15 cellular contexts compared by ENCODE assay signal in genomic region chr22:32255726-32256125, GRCh38. TPM values are rescaled to one million over a fixed set of nuclear protein-coding genes. Genes with fewer than 3 reads are reported as not detected.
DNase-seq lines count a peak whose midpoint lies in the region; ATAC-seq and TF ChIP-seq lines count a peak whose summit lies in the region.
"Had no signal": no experiment of that assay in that cellular context is flagged by ENCODE, and none has a peak within 500 bp of the region (broad histone marks: within the 10 kb centered on the region; RNA-seq: fewer than 3 reads in every experiment).

No MANE protein-coding gene starts in this region.

- no peaks in the 10 kb centered on the region for H4K20me1 ChIP-seq in DND-41 (ENCODE audit: insufficient read depth, low read length)

- intact Hi-C loops in right cardiac atrium (cut with DNase I): no loop called here

- DNase-seq in DND-41 (peak; percentile 9), kidney tubule cell (ENCODE audit: low spot score) (peak; percentile 36), medulla oblongata (ENCODE audit: extremely low spot score) (no peak), right cardiac atrium (no peak)
- DNase-seq in Jurkat, Clone E6-1 (ENCODE audit: low read depth, low spot score): peak; percentile 58
- DNase-seq: Caco-2, GM23248, KBM-7, NCI-H1092 treated with DMSO at 0.1 percent for 48 hours, NCI-H1694, NCI-H524 had no signal

- H3K36me3 Mint-ChIP-seq in activated T-helper 17 cell treated with anti-CD3 and anti-CD28 coated beads, Interleukin-2, amount 50 U/mL, for 72 hours (ENCODE audit: low read depth): no peaks in the 10 kb centered on the region

- WGBS in right cardiac atrium: 82% methylated on average over 3 of the region's 3 CpGs

- no peaks in the 10 kb centered on the region for H3K79me2 ChIP-seq in DND-41 (ENCODE audit: insufficient read depth, low read length)

- H3K27ac Mint-ChIP-seq in activated T-helper 17 cell treated with anti-CD3 and anti-CD28 coated beads, Interleukin-2, amount 50 U/mL, for 72 hours: no peak overlapping the region

- no peak for TF ChIP-seq CTCF in DND-41 (IDR thresholded peaks at IDR 0.05; ENCODE audit: borderline replicate concordance, extremely low read depth, low read length, poor library complexity, severe bottlenecking)

- H3K4me1 ChIP-seq in DND-41 (ENCODE audit: insufficient read depth, low read length): no peaks in the 10 kb centered on the region
- no peaks in the 10 kb centered on the region for H3K4me1 ChIP-seq in right cardiac atrium (ENCODE audit: control insufficient read depth, insufficient read depth, low read length)
- H3K4me1 ChIP-seq: Caco-2 had no signal

- ATAC-seq in DND-41 (ENCODE audit: insufficient read depth, low read depth): peak; percentile 55; the same call in 2 of the 3 replicates
- ATAC-seq in activated T-helper 17 cell treated with anti-CD3 and anti-CD28 coated beads, Interleukin-2, amount 50 U/mL, for 72 hours (replicated peaks): peak; percentile 50
- no peak for ATAC-seq in HG03039 (IDR thresholded peaks at IDR 0.05; ENCODE audit: unreplicated experiment)
- ATAC-seq in right cardiac atrium: no peak
- ATAC-seq: GM12878 had no signal

- H3K4me3 ChIP-seq in DND-41 (ENCODE audit: low read depth in 1 of 2, low read length in 2 of 2) (no peak overlapping the region), right cardiac atrium (ENCODE audit: low read length) (no peak overlapping the region)
- no peak overlapping the region for H3K4me3 ChIP-seq in Jurkat, Clone E6-1 (ENCODE audit: low read length)
- H3K4me3 ChIP-seq: GM12878, GM23248 had no signal

- H3K27me3 ChIP-seq in DND-41 (ENCODE audit: insufficient read depth, low read length, poor library complexity): peaks cover 15% of the 10 kb centered on the region
- H3K27me3 ChIP-seq in right cardiac atrium (ENCODE audit: control insufficient read depth, insufficient read depth): no peaks in the 10 kb centered on the region

- no peak overlapping the region for H3K4me3 Mint-ChIP-seq in activated T-helper 17 cell treated with anti-CD3 and anti-CD28 coated beads, Interleukin-2, amount 50 U/mL, for 72 hours

- H3K27me3 Mint-ChIP-seq in activated T-helper 17 cell treated with anti-CD3 and anti-CD28 coated beads, Interleukin-2, amount 50 U/mL, for 72 hours: peaks cover 24% of the 10 kb centered on the region

- no peaks in the 10 kb centered on the region for H3K9me3 ChIP-seq in DND-41 (ENCODE audit: insufficient read depth, low read length, severe bottlenecking)
- no peaks in the 10 kb centered on the region for H3K9me3 ChIP-seq in right cardiac atrium (ENCODE audit: control insufficient read depth, low read length)
- H3K9me3 ChIP-seq: Caco-2 had no signal

- no peaks in the 10 kb centered on the region for H3K4me1 Mint-ChIP-seq in activated T-helper 17 cell treated with anti-CD3 and anti-CD28 coated beads, Interleukin-2, amount 50 U/mL, for 72 hours

- no peak overlapping the region for H3K9ac ChIP-seq in DND-41 (ENCODE audit: low read depth, low read length)
- H3K9ac ChIP-seq: GM23248 had no signal

- H3K36me3 ChIP-seq in DND-41 (ENCODE audit: insufficient read depth, low read length): no peaks in the 10 kb centered on the region

- H2AFZ ChIP-seq in DND-41 (ENCODE audit: low read depth, low read length): no peak overlapping the region
- H2AFZ ChIP-seq: GM23248 had no signal

- H3K27ac ChIP-seq in DND-41 (ENCODE audit: low read length) (no peak overlapping the region), right cardiac atrium (ENCODE audit: low read length) (no peak overlapping the region)
- H3K27ac ChIP-seq: GM23248 had no signal

- no peaks in the 10 kb centered on the region for H3K9me3 Mint-ChIP-seq in activated T-helper 17 cell treated with anti-CD3 and anti-CD28 coated beads, Interleukin-2, amount 50 U/mL, for 72 hours

- H3K4me2 ChIP-seq in DND-41 (ENCODE audit: insufficient read depth, low read length): no peak overlapping the region

RNA-seq across cellular contexts. Expression of gene SLC5A4, which starts 0.6 kb away (rescaled TPM):
- not detected for polyA plus RNA-seq in Jurkat, Clone E6-1 (2012; ENCODE audit: insufficient read depth, insufficient read length)
- not detected for total RNA-seq in activated T-helper 17 cell treated with anti-CD3 and anti-CD28 coated beads, Interleukin-2, amount 50 U/mL, for 72 hours
- total RNA-seq in right cardiac atrium: 1 to 10 TPM in 1 of 4 donors, under 1 TPM in 2, not detected in 1; 0.31 to 1.0 (median 0.32) TPM
- polyA plus RNA-seq in right cardiac atrium: 0.36 TPM
- total RNA-seq: Caco-2, G401, GM12878, GM23248 had no signal
- polyA plus RNA-seq: GM12878, GM23248 had no signal

RNA-seq across cellular contexts. Expression of gene RFPL2, which starts 50.9 kb away (rescaled TPM):
- polyA plus RNA-seq in Jurkat, Clone E6-1 (2012; ENCODE audit: insufficient read depth, insufficient read length): not detected
- under 1 TPM; 0.24 to 0.30 TPM for total RNA-seq in activated T-helper 17 cell treated with anti-CD3 and anti-CD28 coated beads, Interleukin-2, amount 50 U/mL, for 72 hours
- not detected for total RNA-seq in right cardiac atrium
- not detected for polyA plus RNA-seq in right cardiac atrium
- total RNA-seq: Caco-2, GM12878, GM23248 had no signal
- polyA plus RNA-seq: GM12878, GM23248 had no signal

Comparison
In these comparisons a context has a peak if more than half of its experiments do, and no peak if none do; other contexts are left out.
1. ATAC-seq: peak in DND-41 (single experiment) and activated T-helper 17 cell treated with anti-CD3 and anti-CD28 coated beads, Interleukin-2, amount 50 U/mL, for 72 hours (single experiment); none in HG03039 (single experiment) and right cardiac atrium (0 of 2).
2. DNase-seq: peak in DND-41 (single experiment), Jurkat, Clone E6-1 (single experiment) and kidney tubule cell (single experiment); none in medulla oblongata (single experiment) and right cardiac atrium (0 of 3).